ENCODE assay signal across 13 cellular contexts in genomic region chr7:139417478-139417877, GRCh38. TPM values are rescaled to one million over a fixed set of nuclear protein-coding genes. Genes with fewer than 3 reads are reported as not detected.
DNase-seq lines count a peak whose midpoint lies in the region; ATAC-seq and TF ChIP-seq lines count a peak whose summit lies in the region.
"Had no signal": no experiment of that assay in that cellular context is flagged by ENCODE, and none has a peak within 500 bp of the region (broad histone marks: within the 10 kb centered on the region; RNA-seq: fewer than 3 reads in every experiment).

No MANE protein-coding gene starts in this region.

- ATAC-seq in natural killer cell (no peak), GM18517 (IDR thresholded peaks at IDR 0.05; ENCODE audit: unreplicated experiment) (no peak), GM19351 (IDR thresholded peaks at IDR 0.05; ENCODE audit: unreplicated experiment) (no peak)
- ATAC-seq in natural killer cell treated with Interleukin-12 subunit alpha and Interleukin-12 subunit beta and Interleukin-15 and Interleukin-18, amount 100 ng/mL, for 72 hours = no peak

- H3K4me1 Mint-ChIP-seq in activated CD4-positive, alpha-beta T cell treated with anti-CD3 and anti-CD28 coated beads, Interleukin-2, amount 10 ng/mL, durations not matched to agents 24 days and 14 days = no peaks in the 10 kb centered on the region
- H3K4me1 Mint-ChIP-seq in natural killer cell (peaks cover 0 to 5% of the 10 kb centered on the region in 2 donors), nephron progenitor cell (no peaks in the 10 kb centered on the region), immature natural killer cell (peaks cover 0 to 1% of the 10 kb centered on the region in 2 donors)
- no peaks in the 10 kb centered on the region for H3K4me1 Mint-ChIP-seq in natural killer cell treated with Interleukin-12 subunit alpha and Interleukin-12 subunit beta and Interleukin-15 and Interleukin-18, amount 100 ng/mL, for 72 hours (ENCODE audit: low read depth in 2 of 2)
- H3K4me1 Mint-ChIP-seq: CD14-positive monocyte had no signal

- no peak overlapping the region for H3K4me3 Mint-ChIP-seq in activated CD4-positive, alpha-beta T cell treated with anti-CD3 and anti-CD28 coated beads, Interleukin-2, amount 10 ng/mL, durations not matched to agents 24 days and 14 days
- H3K4me3 Mint-ChIP-seq in natural killer cell (no peak overlapping the region), nephron progenitor cell (no peak overlapping the region), immature natural killer cell (no peak overlapping the region)
- H3K4me3 Mint-ChIP-seq in natural killer cell treated with Interleukin-12 subunit alpha and Interleukin-12 subunit beta and Interleukin-15 and Interleukin-18, amount 100 ng/mL, for 72 hours = no peak overlapping the region
- H3K4me3 Mint-ChIP-seq: CD14-positive monocyte, HFFc6 had no signal

- peaks cover 61% of the 10 kb centered on the region for H3K36me3 Mint-ChIP-seq in activated CD4-positive, alpha-beta T cell treated with anti-CD3 and anti-CD28 coated beads, Interleukin-2, amount 10 ng/mL, durations not matched to agents 24 days and 14 days (ENCODE audit: low read depth)
- peaks cover 27% of the 10 kb centered on the region for H3K36me3 Mint-ChIP-seq in natural killer cell
- peaks cover 48% of the 10 kb centered on the region for H3K36me3 Mint-ChIP-seq in natural killer cell treated with Interleukin-12 subunit alpha and Interleukin-12 subunit beta and Interleukin-15 and Interleukin-18, amount 100 ng/mL, for 72 hours
- peaks cover 86% of the 10 kb centered on the region for H3K36me3 Mint-ChIP-seq in nephron progenitor cell (ENCODE audit: low read depth)
- peaks cover 8 to 45% (median 29%) of the 10 kb centered on the region in 3 donors for H3K36me3 Mint-ChIP-seq in immature natural killer cell

- no peak for TF ChIP-seq CTCF in natural killer cell (IDR thresholded peaks at IDR 0.05)
- TF ChIP-seq CTCF in nephron progenitor cell (IDR thresholded peaks at IDR 0.05) = no peak

- H3K27me3 Mint-ChIP-seq in activated CD4-positive, alpha-beta T cell treated with anti-CD3 and anti-CD28 coated beads, Interleukin-2, amount 10 ng/mL, durations not matched to agents 24 days and 14 days = no peaks in the 10 kb centered on the region
- no peaks in the 10 kb centered on the region for H3K27me3 Mint-ChIP-seq in natural killer cell (ENCODE audit: low read depth in 2 of 2)
- H3K27me3 Mint-ChIP-seq in natural killer cell treated with Interleukin-12 subunit alpha and Interleukin-12 subunit beta and Interleukin-15 and Interleukin-18, amount 100 ng/mL, for 72 hours = no peaks in the 10 kb centered on the region
- H3K27me3 Mint-ChIP-seq in nephron progenitor cell (ENCODE audit: low read depth, poor library complexity) = no peaks in the 10 kb centered on the region
- H3K27me3 Mint-ChIP-seq in immature natural killer cell (ENCODE audit: low read depth in 3 of 3) = peaks cover 0 to 1% (median 0%) of the 10 kb centered on the region in 3 donors

- peak overlapping the region; percentile 5 for H3K27ac Mint-ChIP-seq in activated CD4-positive, alpha-beta T cell treated with anti-CD3 and anti-CD28 coated beads, Interleukin-2, amount 10 ng/mL, durations not matched to agents 24 days and 14 days
- H3K27ac Mint-ChIP-seq in natural killer cell = peak overlapping the region; percentile 24 to 41
- H3K27ac Mint-ChIP-seq in natural killer cell treated with Interleukin-12 subunit alpha and Interleukin-12 subunit beta and Interleukin-15 and Interleukin-18, amount 100 ng/mL, for 72 hours = no peak overlapping the region
- H3K27ac Mint-ChIP-seq in nephron progenitor cell = peak overlapping the region; percentile 82
- H3K27ac Mint-ChIP-seq in immature natural killer cell = no peak overlapping the region
- H3K27ac Mint-ChIP-seq: CD14-positive monocyte, HFFc6 had no signal

- DNase-seq in activated CD4-positive, alpha-beta T cell treated with anti-CD3 and anti-CD28 coated beads, Interleukin-2, amount 10 ng/mL, durations not matched to agents 24 days and 14 days = no peak
- DNase-seq in activated CD4-positive, alpha-beta T cell treated with anti-CD3 and anti-CD28 coated beads, Interleukin-2, amount 50 U/mL, for 1 hour = no peak
- no peak for DNase-seq in natural killer cell
- DNase-seq in natural killer cell treated with Interleukin-12 subunit alpha and Interleukin-12 subunit beta and Interleukin-15 and Interleukin-18, amount 100 ng/mL, for 72 hours (ENCODE audit: low spot score) = no peak
- DNase-seq in nephron progenitor cell = no peak
- no peak for DNase-seq in immature natural killer cell
- DNase-seq: DMS53, GF-D8, HCEC 1CT, HFFc6 had no signal

- intact Hi-C loops in activated CD4-positive, alpha-beta T cell treated with anti-CD3 and anti-CD28 coated beads, Interleukin-2, amount 10 ng/mL, durations not matched to agents 24 days and 14 days (cut with micrococcal nuclease) = no loop called here
- intact Hi-C loops in natural killer cell (cut with micrococcal nuclease) = no loop called here

- no peaks in the 10 kb centered on the region for H3K9me3 Mint-ChIP-seq in activated CD4-positive, alpha-beta T cell treated with anti-CD3 and anti-CD28 coated beads, Interleukin-2, amount 10 ng/mL, durations not matched to agents 24 days and 14 days
- H3K9me3 Mint-ChIP-seq in natural killer cell = no peaks in the 10 kb centered on the region
- H3K9me3 Mint-ChIP-seq in natural killer cell treated with Interleukin-12 subunit alpha and Interleukin-12 subunit beta and Interleukin-15 and Interleukin-18, amount 100 ng/mL, for 72 hours = no peaks in the 10 kb centered on the region
- no peaks in the 10 kb centered on the region for H3K9me3 Mint-ChIP-seq in nephron progenitor cell
- H3K9me3 Mint-ChIP-seq in immature natural killer cell = peaks cover 0 to 1% (median 0%) of the 10 kb centered on the region in 6 donors
- H3K9me3 Mint-ChIP-seq: HFFc6 had no signal

RNA-seq across cellular contexts. Expression of gene LUC7L2, which starts 57.8 kb away (rescaled TPM):
- 164 and 172 TPM in 2 replicates for total RNA-seq in activated CD4-positive, alpha-beta T cell treated with anti-CD3 and anti-CD28 coated beads, Interleukin-2, amount 10 ng/mL, durations not matched to agents 24 days and 14 days
- 100 to 1,000 TPM; 183 to 192 (median 186) TPM for total RNA-seq in natural killer cell
- total RNA-seq in natural killer cell treated with Interleukin-12 subunit alpha and Interleukin-12 subunit beta and Interleukin-15 and Interleukin-18, amount 100 ng/mL, for 72 hours = 100 to 1,000 TPM; 115 to 176 TPM
- polyA plus RNA-seq in immature natural killer cell = 10 to 100 TPM; 44.4 to 74.2 (median 46.3) TPM

Comparison
In these comparisons a context has a peak if more than half of its experiments do, and no peak if none do; other contexts are left out.
1. H3K27ac Mint-ChIP-seq: peak in activated CD4-positive, alpha-beta T cell treated with anti-CD3 and anti-CD28 coated beads, Interleukin-2, amount 10 ng/mL, durations not matched to agents 24 days and 14 days (single experiment), natural killer cell (2 of 2) and nephron progenitor cell (single experiment); none in natural killer cell treated with Interleukin-12 subunit alpha and Interleukin-12 subunit beta and Interleukin-15 and Interleukin-18, amount 100 ng/mL, for 72 hours (0 of 2) and immature natural killer cell (0 of 6).